ENCODE assay signal across 18 cellular contexts in the genomic region with DNA sequence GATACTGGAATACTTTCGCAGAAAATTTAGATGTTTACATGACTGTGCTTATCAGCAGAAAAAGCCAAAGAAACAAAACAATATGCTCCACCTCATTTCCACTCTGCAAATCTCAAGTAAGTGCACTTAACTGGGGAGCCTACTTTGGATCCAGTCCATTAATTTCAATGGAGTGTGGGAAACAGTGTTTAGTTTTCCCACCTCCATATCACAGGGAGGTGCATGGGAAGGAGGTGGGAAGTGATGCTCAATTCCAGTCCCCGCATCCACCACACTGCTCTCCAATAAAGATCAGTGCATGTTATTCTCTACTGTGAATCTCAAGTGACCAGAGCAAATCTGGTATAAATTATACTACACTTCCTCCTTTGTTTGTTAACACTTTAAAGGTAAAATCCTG. TPM values are rescaled to one million over a fixed set of nuclear protein-coding genes. Genes with fewer than 3 reads are reported as not detected.
DNase-seq lines count a peak whose midpoint lies in the region; ATAC-seq, FAIRE-seq and TF ChIP-seq lines count a peak whose summit lies in the region.
"Had no signal": no experiment of that assay in that cellular context is flagged by ENCODE, and none has a peak within 500 bp of the region (broad histone marks: within the 10 kb centered on the region; RNA-seq: fewer than 3 reads in every experiment).

No MANE protein-coding gene starts in this region.

- H3K4me3 ChIP-seq in IMR-90 (ENCODE audit: insufficient read depth, low read depth, low read length) = no peak overlapping the region
- no peak overlapping the region for H3K4me3 ChIP-seq in K562
- no peak overlapping the region for H3K4me3 ChIP-seq in suprapubic skin
- H3K4me3 ChIP-seq: BLaER1, HAP-1, SJCRH30 had no signal

- H3K4me1 Mint-ChIP-seq in mesothelial cell of epicardium = peaks cover 32% of the 10 kb centered on the region

- no peak for ATAC-seq in IMR-90 (ENCODE audit: low read depth)
- ATAC-seq in K562 = no peak

- H3K9ac ChIP-seq in IMR-90 (ENCODE audit: low read depth, low read length) (no peak overlapping the region), K562 (ENCODE audit: insufficient read depth in 1 of 2, low read depth in 2 of 2, low read length in 2 of 2) (no peak overlapping the region)
- H3K9ac ChIP-seq: BLaER1 had no signal

- CTCF ChIA-PET in IMR-90 (lab: Yijun Ruan, JAX) = no interaction called here
- CTCF ChIA-PET in K562 (lab: Yijun Ruan, JAX; ENCODE audit: low intra/inter-chr PET ratio) = no interaction called here

- no peak overlapping the region for H2BK20ac ChIP-seq in IMR-90 (ENCODE audit: low read depth, low read length)

- H3K36me3 Mint-ChIP-seq in mesothelial cell of epicardium = peaks cover 14% of the 10 kb centered on the region

- H3K27ac ChIP-seq in IMR-90 (ENCODE audit: insufficient read depth, low read length) (no peak overlapping the region), K562 (ENCODE audit: extremely low read depth, low read depth, low read length) (no peak overlapping the region), suprapubic skin (no peak overlapping the region)
- H3K27ac ChIP-seq: 22Rv1, BLaER1, SJCRH30 had no signal

- DNase-seq in NCI-H187 treated with DMSO at 0.1 percent for 48 hours (lab: John Stamatoyannopoulos, UW) = peak; percentile 27
- no peak for DNase-seq in NCI-H187 (lab: John Stamatoyannopoulos, UW)
- DNase-seq in IMR-90 = no peak
- no peak for DNase-seq in K562 (ENCODE audit: extremely low read depth in 1 of 4, low spot score in 3 of 4)
- no peak for DNase-seq in mesothelial cell of epicardium (ENCODE audit: low spot score in 2 of 2, unreplicated experiment in 2 of 2)
- no peak for DNase-seq in cerebellar cortex (ENCODE audit: low spot score)
- no peak for DNase-seq in NCI-H2171 (lab: John Stamatoyannopoulos, UW)
- no peak for DNase-seq in suprapubic skin (ENCODE audit: low spot score in 2 of 2)
- DNase-seq: DMS153; NCI-H1417 treated with DMSO at 0.1 percent for 48 hours; NCI-H2081; NCI-H524; NK-92 treated with Interleukin-12 subunit alpha and Interleukin-12 subunit beta, amount 100 ng/mL, for 24 hours; RPMI8226; SJCRH30 had no signal

- in situ Hi-C loops in IMR-90 (cut with MboI; ENCODE audit: low sequenced_read_pairs) = no loop called here
- in situ Hi-C loops in K562 (cut with MboI) = no loop called here

- no peak for TF ChIP-seq POLR2A in IMR-90 (IDR thresholded peaks at IDR 0.05; ENCODE audit: low read depth, low read length)
- no peak for TF ChIP-seq POLR2A in K562 (conservative IDR thresholded peaks at IDR 0.05)
- no peak for TF ChIP-seq POLR2A in suprapubic skin (IDR thresholded peaks at IDR 0.05)

- H2AK5ac ChIP-seq in IMR-90 (ENCODE audit: low read depth, low read length) = no peak overlapping the region

- H3K56ac ChIP-seq in IMR-90 (ENCODE audit: extremely low read depth, insufficient read depth, low read length) = no peak overlapping the region

- no peak overlapping the region for H4K5ac ChIP-seq in IMR-90 (ENCODE audit: low read depth, low read length)

- H3K36me3 ChIP-seq in IMR-90 (ENCODE audit: control insufficient read depth, insufficient read depth, low read length) (no peaks in the 10 kb centered on the region; the same call in 1 of the 2 replicates), K562 (ENCODE audit: control insufficient read depth, insufficient read depth, low read length) (peaks cover 4% of the 10 kb centered on the region; the same call in 1 of the 3 replicates), suprapubic skin (no peaks in the 10 kb centered on the region)
- H3K36me3 ChIP-seq: HAP-1, SJCRH30 had no signal

- peaks cover 4% of the 10 kb centered on the region for H3K4me1 ChIP-seq in IMR-90 (ENCODE audit: control insufficient read depth, insufficient read depth, low read length)
- peaks cover 3 to 18% of the 10 kb centered on the region in 2 experiments; a peak in 4 of 5 replicates for H3K4me1 ChIP-seq in K562 (replicated peaks in 1 of 2; ENCODE audit: control insufficient read depth in 2 of 2, insufficient read depth in 2 of 2, low read length in 2 of 2)
- peaks cover 37% of the 10 kb centered on the region for H3K4me1 ChIP-seq in suprapubic skin

- H3K9me1 ChIP-seq in IMR-90 (ENCODE audit: insufficient read depth, low read length) (peaks cover 8% of the 10 kb centered on the region), K562 (ENCODE audit: control insufficient read depth, insufficient read depth, low read length) (no peaks in the 10 kb centered on the region)

- H3K27me3 ChIP-seq in IMR-90 (ENCODE audit: control insufficient read depth, insufficient read depth, low read length) (no peaks in the 10 kb centered on the region), K562 (ENCODE audit: control insufficient read depth in 2 of 2, insufficient read depth in 2 of 2, low read length in 2 of 2) (no peaks in the 10 kb centered on the region), suprapubic skin (no peaks in the 10 kb centered on the region)
- H3K27me3 ChIP-seq: BLaER1, SJCRH30 had no signal

- intact Hi-C loops in IMR-90 (cut with micrococcal nuclease) (loop anchor here (5.0 kb wide), 3 partner anchors 143 to 437 kb away; partner anchors contain the start of gene TEX9), K562 (cut with micrococcal nuclease) (loop anchor here (5.0 kb wide), 1 partner anchor 252 kb away; the partner anchor contains the start of gene RFX7)

- no peak overlapping the region for H2AFZ ChIP-seq in IMR-90 (replicated peaks; ENCODE audit: low read length, poor library complexity)
- H2AFZ ChIP-seq in K562 (ENCODE audit: low read depth, low read length) = no peak overlapping the region

- H2AK9ac ChIP-seq in IMR-90 (replicated peaks; ENCODE audit: low read depth, low read length, poor library complexity) = no peak overlapping the region

- H3K18ac ChIP-seq in IMR-90 (ENCODE audit: low read depth, low read length) = no peak overlapping the region

- H4K91ac ChIP-seq in IMR-90 (ENCODE audit: insufficient read depth, low read depth, low read length) = no peak overlapping the region

- TF ChIP-seq RAD21 in IMR-90 (IDR thresholded peaks at IDR 0.05; ENCODE audit: low read length) (no peak), K562 (CRISPR knock-in tag; conservative IDR thresholded peaks at IDR 0.05 in 1 of 2, IDR thresholded peaks at IDR 0.05 in 1 of 2) (no peak)

- H3K14ac ChIP-seq in IMR-90 (replicated peaks; ENCODE audit: low read depth, low read length) = no peak overlapping the region

- H2BK5ac ChIP-seq in IMR-90 (ENCODE audit: low read depth, low read length, poor library complexity, severe bottlenecking) = no peak overlapping the region

- no peak overlapping the region for H4K8ac ChIP-seq in IMR-90 (ENCODE audit: low read depth in 2 of 2, low read length in 2 of 2)

- H3K27me3 Mint-ChIP-seq in mesothelial cell of epicardium (ENCODE audit: low read depth) = no peaks in the 10 kb centered on the region

- peak overlapping the region; percentile 44; the same call in 1 of the 2 replicates for H3K23ac ChIP-seq in IMR-90 (ENCODE audit: low read depth, low read length)

- no peak overlapping the region for H2BK120ac ChIP-seq in IMR-90 (ENCODE audit: low read depth, low read length)

- POLR2A ChIA-PET in IMR-90 (lab: Charles Lee; ENCODE audit: unreplicated experiment) (no interaction called here), K562 (lab: Yijun Ruan, JAX) (interaction anchor here (0.7 to 1.2 kb wide), 2 partner anchors 11 to 95 kb away, joined by 3 read pairs; no protein-coding TSS in a partner anchor)

- H3K9me3 ChIP-seq in IMR-90 (ENCODE audit: control insufficient read depth, insufficient read depth, low read length) (no peaks in the 10 kb centered on the region), K562 (replicated peaks; ENCODE audit: control insufficient read depth, insufficient read depth, low read depth, low read length) (no peaks in the 10 kb centered on the region), suprapubic skin (no peaks in the 10 kb centered on the region)
- H3K9me3 ChIP-seq: BLaER1, HAP-1, SJCRH30 had no signal

- FAIRE-seq in K562 (lab: Jason Lieb, UNC) = no peak

- no peak overlapping the region for H3K4me2 ChIP-seq in IMR-90 (ENCODE audit: low read depth, low read length)
- H3K4me2 ChIP-seq in K562 (ENCODE audit: insufficient read depth, low read length) = no peak overlapping the region

- peaks cover 2% of the 10 kb centered on the region for H3K9me3 Mint-ChIP-seq in mesothelial cell of epicardium

- H3K79me1 ChIP-seq in IMR-90 (ENCODE audit: low read depth in 1 of 2, low read length in 2 of 2) = peaks cover 18 to 48% of the 10 kb centered on the region in 2 experiments

- TF ChIP-seq CTCF in IMR-90 (conservative IDR thresholded peaks at IDR 0.05; ENCODE audit: low read depth, low read length) = no peak
- no peak for TF ChIP-seq CTCF in K562 (IDR thresholded peaks at IDR 0.05 in 2 of 3, conservative IDR thresholded peaks at IDR 0.05 in 1 of 3; ENCODE audit: insufficient read depth in 2 of 3, low read depth in 1 of 3, low read length in 3 of 3)
- TF ChIP-seq CTCF in mesothelial cell of epicardium (IDR thresholded peaks at IDR 0.05; ENCODE audit: unreplicated experiment) = no peak
- TF ChIP-seq CTCF in suprapubic skin (IDR thresholded peaks at IDR 0.05) = no peak

- H4K20me1 ChIP-seq in IMR-90 (ENCODE audit: insufficient read depth, low read length) = peaks cover 4% of the 10 kb centered on the region; the same call in 1 of the 2 replicates
- no peaks in the 10 kb centered on the region; the same call in 1 of the 2 replicates for H4K20me1 ChIP-seq in K562 (replicated peaks; ENCODE audit: control insufficient read depth, insufficient read depth, low read length)

- no CpG with 5 or more reads among the region's 2 CpGs for WGBS in IMR-90 (ENCODE audit: extremely low coverage in 2 of 2, insufficient read length in 1 of 2), 2 experiments
- 88% methylated on average over 2 of the region's 2 CpGs for WGBS in K562 (ENCODE audit: insufficient coverage, low coverage, missing lambda C conversion rate)
- WGBS in suprapubic skin = 84% methylated on average over 2 of the region's 2 CpGs

- H3K27ac Mint-ChIP-seq in mesothelial cell of epicardium = peak overlapping the region; percentile 60

- H2BK15ac ChIP-seq in IMR-90 (ENCODE audit: low read depth, low read length) = no peak overlapping the region

- H3K4ac ChIP-seq in IMR-90 (ENCODE audit: low read depth, low read length) = no peak overlapping the region

- BruUV-seq in IMR-90 (replicated peaks; lab: Mats Ljungman, UMichigan) (no TSS peak), K562 (replicated peaks; lab: Mats Ljungman, UMichigan) (no TSS peak)

- no peak overlapping the region for H3K4me3 Mint-ChIP-seq in mesothelial cell of epicardium

- dilution Hi-C loops in IMR-90 (cut with HindIII; ENCODE audit: low sequenced_read_pairs, unreplicated experiment) = no loop called here

- H3K79me2 ChIP-seq in K562 (ENCODE audit: control insufficient read depth, insufficient read depth, low read length) = peaks cover 35% of the 10 kb centered on the region

- TF ChIP-seq EP300 in K562 (IDR thresholded peaks at IDR 0.05; ENCODE audit: low read length) (no peak), suprapubic skin (IDR thresholded peaks at IDR 0.05) (no peak)

RNA-seq across cellular contexts. Expression of gene NEDD4, which starts 2.9 kb away (rescaled TPM):
- total RNA-seq in IMR-90 (2012; rRNA removed) = 80.7 and 106 TPM in 2 replicates
- polyA plus RNA-seq in IMR-90 (2012; rRNA removed) = 24.6 and 27.4 TPM in 2 replicates
- polyA plus RNA-seq in IMR-90 (2012; cell fraction: cytosol; rRNA removed) = 5.2 and 6.1 TPM in 2 replicates
- polyA plus RNA-seq in IMR-90 (2012; cell fraction: nucleus; rRNA removed; ENCODE audit: low replicate concordance) = 4.6 and 39.1 TPM in 2 replicates
- total RNA-seq in K562 (2011; cell fraction: chromatin; rRNA removed; ENCODE audit: low replicate concordance) = 13.0 and 37.1 TPM in 2 replicates
- total RNA-seq in K562 (2011; cell fraction: nucleolus; rRNA removed) = 5.2 and 10.1 TPM in 2 replicates
- total RNA-seq in K562 (2011; cell fraction: nucleoplasm; rRNA removed) = 16.2 and 17.3 TPM in 2 replicates
- total RNA-seq in K562 (2014; rRNA removed) = 13.0 and 15.2 TPM in 2 replicates
- total RNA-seq in K562 (2014; rRNA removed; fragmentation: Illumina TruSeq; extraction: Trizol) = 20.0 and 24.2 TPM in 2 replicates
- 20.8 and 22.6 TPM in 2 replicates for total RNA-seq in K562 (2015; rRNA removed; fragmentation: Illumina TruSeq; extraction: Trizol)
- 21.6 and 22.1 TPM in 2 replicates for total RNA-seq in K562 (2021)
- polyA plus RNA-seq in K562 (2011; rRNA removed) = 12.5 and 17.3 TPM in 2 replicates
- polyA plus RNA-seq in K562 (2011; cell fraction: cytosol; rRNA removed) = 4.1 and 5.5 TPM in 2 replicates
- 6.9 and 9.1 TPM in 2 replicates for polyA plus RNA-seq in K562 (2011; cell fraction: nucleus; rRNA removed)
- 12.3 and 28.7 TPM in 2 replicates for polyA plus RNA-seq in K562 (2012)
- 18.7 and 23.7 TPM in 2 replicates for polyA plus RNA-seq in K562 (2014; fragmentation: Illumina TruSeq; extraction: Trizol)
- polyA plus RNA-seq in K562 (2014; fragmentation: Nextera tagmentation; extraction: Ambion mirVana) = 10 to 100 TPM in 1 of 2 experiments, 1 to 10 TPM in 1; 7.2 to 12.2 TPM
- polyA plus RNA-seq in K562 (2014; rRNA removed) = 12.4 and 12.9 TPM in 2 replicates
- 26.9 and 27.0 TPM in 2 replicates for polyA minus RNA-seq in K562 (2011; rRNA and poly(A)+ RNA removed)
- 6.6 and 8.8 TPM in 2 replicates for polyA minus RNA-seq in K562 (2011; cell fraction: cytosol; rRNA and poly(A)+ RNA removed)
- 9.3 and 16.9 TPM in 2 replicates for polyA minus RNA-seq in K562 (2011; cell fraction: nucleus; rRNA and poly(A)+ RNA removed)
- 42.5 to 45.8 TPM (median 45.6 TPM) in 3 replicates for total RNA-seq in mesothelial cell of epicardium
- total RNA-seq in suprapubic skin = 10 to 100 TPM; 16.1 to 55.3 (median 26.6) TPM
